ENCODE assay signal across 27 cellular contexts in the genomic region with DNA sequence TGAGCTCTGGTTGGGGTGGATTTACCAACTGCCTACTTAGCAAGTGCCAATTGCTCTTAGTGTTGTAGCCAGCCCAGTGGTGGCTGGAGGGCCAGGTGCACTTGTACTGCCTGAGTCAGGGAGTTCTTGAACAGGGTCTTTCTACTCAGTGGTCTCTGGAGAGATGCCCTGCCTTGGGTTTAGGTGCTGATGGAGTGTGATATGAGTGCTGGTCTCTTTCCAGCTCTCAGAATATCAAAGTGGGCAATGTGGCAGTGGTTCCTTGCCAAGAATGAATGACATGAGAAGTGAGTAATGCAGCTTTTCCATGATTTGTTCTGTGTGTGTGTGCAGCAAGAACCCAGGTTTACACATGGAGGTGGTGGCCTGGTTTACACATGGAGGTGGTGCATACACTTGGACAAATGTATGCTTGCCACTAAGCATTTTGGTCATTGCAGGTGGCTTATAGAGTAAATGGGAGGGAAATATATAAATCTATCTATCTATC. TPM values are rescaled to one million over a fixed set of nuclear protein-coding genes. Genes with fewer than 3 reads are reported as not detected.
"Had no signal": no experiment of that assay in that cellular context is flagged by ENCODE, and none has a peak within 500 bp of the region (broad histone marks: within the 10 kb centered on the region; RNA-seq: fewer than 3 reads in every experiment).

No MANE protein-coding gene starts in this region.

- DNase-seq: activated B cell treated with CpG ODN at 0.5 μM for 24 hours; activated CD4-positive, alpha-beta T cell treated with anti-CD3 and anti-CD28 coated beads for 48 hours; activated CD4-positive, alpha-beta T cell treated with anti-CD3 and anti-CD28 coated beads, Interleukin-2, amount 50 U/mL, for 1 hour; activated CD4-positive, alpha-beta T cell treated with anti-CD3 and anti-CD28 coated beads, Interleukin-2, amount 50 U/mL, for 48 hours; activated CD8-positive, alpha-beta memory T cell treated with anti-CD3 and anti-CD28 coated beads for 24 hours; activated CD8-positive, alpha-beta T cell treated with anti-CD3 and anti-CD28 coated beads for 36 hours; activated effector memory CD4-positive, alpha-beta T cell treated with Interleukin-2 at 50 U/mL for 16 hours; activated gamma-delta T cell treated with Interleukin-2 at 50 U/mL for 16 hours; activated naive CD4-positive, alpha-beta T cell treated with anti-CD3 and anti-CD28 coated beads, Interleukin-2, amount 50 U/mL, for 16 hours; activated naive CD4-positive, alpha-beta T cell treated with Interleukin-2 at 50 U/mL for 16 hours; activated T-cell treated with anti-CD3 and anti-CD28 coated beads, Interleukin-2, amount 50 U/mL, for 4 hours; amniotic stem cell; aorta; dorsolateral prefrontal cortex; effector memory CD4-positive, alpha-beta T cell; endodermal cell; erythroblast; foreskin keratinocyte; T-helper 1 cell; T-helper 17 cell; T1000; WERI-Rb-1 had no signal

- H3K36me3 ChIP-seq: breast epithelium, esophagus muscularis mucosa, gastroesophageal sphincter, WERI-Rb-1 had no signal

- H3K4me1 ChIP-seq: breast epithelium, foreskin keratinocyte had no signal

- H3K9me3 ChIP-seq: breast epithelium, esophagus muscularis mucosa, gastroesophageal sphincter had no signal

- H3K27me3 ChIP-seq: breast epithelium, dorsolateral prefrontal cortex, esophagus muscularis mucosa, foreskin keratinocyte, gastroesophageal sphincter had no signal

- H3K4me3 ChIP-seq: breast epithelium, coronary artery, dorsolateral prefrontal cortex, esophagus muscularis mucosa, gastroesophageal sphincter had no signal

- H3K27ac ChIP-seq: breast epithelium, coronary artery, esophagus muscularis mucosa, foreskin keratinocyte, WERI-Rb-1 had no signal

RNA-seq across cellular contexts. Expression of gene ADAMTSL3, which starts 40.7 kb away (rescaled TPM):
- total RNA-seq: activated B cell treated with CpG ODN at 0.5 μM for 24 hours; activated CD8-positive, alpha-beta T cell treated with anti-CD3 and anti-CD28 coated beads for 36 hours; activated T-cell treated with anti-CD3 and anti-CD28 coated beads, Interleukin-2, amount 50 U/mL, for 4 hours; activated T-helper 17 cell treated with anti-CD3 and anti-CD28 coated beads, Interleukin-2, amount 50 U/mL, for 72 hours; foreskin keratinocyte; T-helper 17 cell had no signal
